In the genomic region with DNA sequence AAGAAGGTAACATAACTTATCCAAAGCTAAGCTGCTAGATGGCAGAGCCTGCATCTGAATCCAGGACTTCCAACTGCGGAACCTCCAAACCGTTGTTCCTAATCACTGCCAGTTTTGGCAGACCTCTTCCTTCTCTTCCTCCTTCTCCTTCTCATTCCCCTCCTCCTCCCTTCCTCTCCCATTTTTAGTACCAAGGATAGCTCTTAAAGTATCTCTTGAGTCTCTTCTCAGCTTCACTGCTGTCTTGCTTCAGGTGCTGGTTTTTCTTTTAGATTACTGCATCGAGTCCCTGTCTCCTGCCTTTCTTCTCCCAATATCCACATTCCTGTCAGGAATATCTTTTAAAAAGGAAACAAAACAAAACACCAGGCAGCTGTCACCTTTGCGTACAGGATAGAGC, we compare ENCODE assay signal across 15 cellular contexts.
"Had no signal": no experiment of that assay in that cellular context is flagged by ENCODE, and none has a peak within 500 bp of the region (broad histone marks: within the 10 kb centered on the region; RNA-seq: fewer than 3 reads in every experiment).

No MANE protein-coding gene starts in this region.

- H3K27me3 Mint-ChIP-seq: stimulated activated naive CD8-positive, alpha-beta T cell treated with anti-CD3 and anti-CD28 coated beads, Interleukin-15, Interleukin-2, amounts not matched to agents 100 ng/mL and 50 ng/mL, for 24 hours; type B pancreatic cell had no signal

- H3K36me3 ChIP-seq: colonic mucosa, esophagus muscularis mucosa, left ventricle myocardium inferior, right atrium auricular region, suprapubic skin had no signal

- H3K4me3 ChIP-seq: colonic mucosa, esophagus muscularis mucosa, left ventricle myocardium inferior, right atrium auricular region, suprapubic skin had no signal

- DNase-seq: activated CD4-positive, CD25-positive, alpha-beta regulatory T cell treated with anti-CD3 and anti-CD28 coated beads, Interleukin-2, amount 50 U/mL, for 72 hours; amniotic stem cell; colonic mucosa; hippocampal formation; kidney; left ventricle myocardium inferior; stimulated activated CD4-positive, alpha-beta T cell treated with anti-CD3 and anti-CD28 coated beads, Interleukin-4, amount 100 ng/mL, for 4 hours had no signal

- H3K9me3 ChIP-seq: colonic mucosa, esophagus muscularis mucosa, left ventricle myocardium inferior, right atrium auricular region, suprapubic skin had no signal

- H3K9me3 Mint-ChIP-seq: activated naive CD4-positive, alpha-beta T cell treated with anti-CD3 and anti-CD28 coated beads, Interleukin-2, amount 50 U/mL, for 72 hours; activated T-helper 2 cell treated with anti-CD3 and anti-CD28 coated beads, Interferon-gamma antibody, Interleukin-2, Interleukin-4, amounts not matched to agents 10 μg/mL and 5 μg/mL and 100 μg/mL, durations not matched to agents 14 hours and 24 hours and 36 hours; nephron; stimulated activated naive CD8-positive, alpha-beta T cell treated with anti-CD3 and anti-CD28 coated beads, Interleukin-15, Interleukin-2, amounts not matched to agents 100 ng/mL and 50 ng/mL, for 24 hours; type B pancreatic cell had no signal

- H3K4me3 Mint-ChIP-seq: nephron; stimulated activated naive CD8-positive, alpha-beta T cell treated with anti-CD3 and anti-CD28 coated beads, Interleukin-15, Interleukin-2, amounts not matched to agents 100 ng/mL and 50 ng/mL, for 24 hours; type B pancreatic cell had no signal

- H3K27ac ChIP-seq: colonic mucosa, esophagus muscularis mucosa, left ventricle myocardium inferior, right atrium auricular region, suprapubic skin had no signal

- H3K27ac Mint-ChIP-seq: activated naive CD4-positive, alpha-beta T cell treated with anti-CD3 and anti-CD28 coated beads, Interleukin-2, amount 50 U/mL, for 72 hours; activated T-helper 2 cell treated with anti-CD3 and anti-CD28 coated beads, Interferon-gamma antibody, Interleukin-2, Interleukin-4, amounts not matched to agents 10 μg/mL and 5 μg/mL and 100 μg/mL, durations not matched to agents 14 hours and 24 hours and 36 hours; nephron; type B pancreatic cell had no signal
